ENCODE assay signal across 28 cellular contexts in the genomic region with DNA sequence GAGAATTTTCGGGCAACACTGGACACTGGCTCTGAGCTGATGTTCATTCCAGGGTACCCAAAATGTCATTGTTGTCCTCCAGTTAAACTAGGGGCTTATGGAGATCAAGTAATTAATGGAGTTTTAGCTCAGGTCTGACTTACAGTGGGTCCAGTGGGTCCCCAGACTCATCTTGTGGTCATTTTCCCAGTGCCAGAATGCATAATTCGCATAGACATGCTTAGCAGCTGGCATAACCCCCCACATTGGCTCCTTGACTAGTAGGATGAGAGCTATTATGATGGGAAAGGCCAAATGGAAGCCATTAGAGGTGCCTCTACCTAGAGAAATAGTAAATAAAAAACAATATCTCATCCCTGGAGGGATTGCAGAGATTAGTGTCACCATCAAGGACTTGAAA.
"Had no signal": no experiment of that assay in that cellular context is flagged by ENCODE, and none has a peak within 500 bp of the region (broad histone marks: within the 10 kb centered on the region; RNA-seq: fewer than 3 reads in every experiment).

No MANE protein-coding gene starts in this region.

- H3K4me3 Mint-ChIP-seq: stimulated activated effector memory CD8-positive, alpha-beta T cell treated with anti-CD3 and anti-CD28 coated beads, Interleukin-12 subunit alpha, Interleukin-12 subunit beta, amount 100 ng/mL, for 72 hours; stimulated activated memory B cell treated with anti-CD40 and anti-IgM and Interleukin-4, amounts not matched to agents 10 μg/mL and 1 μg/mL and 100 μg/mL, for 72 hours; stimulated activated naive B cell treated with anti-CD40 and anti-IgM and Interleukin-4, amounts not matched to agents 10 μg/mL and 1 μg/mL and 100 μg/mL, for 72 hours; stimulated activated naive CD8-positive, alpha-beta T cell treated with anti-CD3 and anti-CD28 coated beads, Interleukin-15, amount 100 ng/mL, for 72 hours; stimulated activated naive CD8-positive, alpha-beta T cell treated with anti-CD3 and anti-CD28 coated beads, Interleukin-15, Interleukin-2, amounts not matched to agents 100 ng/mL and 50 ng/mL, for 24 hours; type B pancreatic cell had no signal

- H3K27me3 Mint-ChIP-seq: stimulated activated memory B cell treated with anti-CD40 and anti-IgM and Interleukin-4, amounts not matched to agents 10 μg/mL and 1 μg/mL and 100 μg/mL, for 72 hours; stimulated activated naive B cell treated with anti-CD40 and anti-IgM and Interleukin-4, amounts not matched to agents 10 μg/mL and 1 μg/mL and 100 μg/mL, for 72 hours; stimulated activated naive CD8-positive, alpha-beta T cell treated with anti-CD3 and anti-CD28 coated beads, Interleukin-15, amount 100 ng/mL, for 72 hours; stimulated activated naive CD8-positive, alpha-beta T cell treated with anti-CD3 and anti-CD28 coated beads, Interleukin-15, Interleukin-2, amounts not matched to agents 100 ng/mL and 50 ng/mL, for 24 hours; type B pancreatic cell had no signal

- H3K9me3 Mint-ChIP-seq: stimulated activated effector memory CD8-positive, alpha-beta T cell treated with anti-CD3 and anti-CD28 coated beads, Interleukin-12 subunit alpha, Interleukin-12 subunit beta, amount 100 ng/mL, for 72 hours; stimulated activated memory B cell treated with anti-CD40 and anti-IgM and Interleukin-4, amounts not matched to agents 10 μg/mL and 1 μg/mL and 100 μg/mL, for 72 hours; stimulated activated naive CD8-positive, alpha-beta T cell treated with anti-CD3 and anti-CD28 coated beads, Interleukin-15, Interleukin-2, amounts not matched to agents 100 ng/mL and 50 ng/mL, for 24 hours had no signal

- H3K27me3 ChIP-seq: stomach, suprapubic skin, testis, thyroid gland, tibial artery, tibial nerve, transverse colon, upper lobe of left lung, upper lobe of right lung, uterus, vagina had no signal

- H3K27ac ChIP-seq: stomach, suprapubic skin, testis, thoracic aorta, thyroid gland, tibial artery, tibial nerve, transverse colon, upper lobe of left lung, upper lobe of right lung, uterus, vagina had no signal

- H3K36me3 ChIP-seq: stomach, suprapubic skin, thoracic aorta, thyroid gland, tibial artery, tibial nerve, transverse colon, upper lobe of left lung, upper lobe of right lung, uterus, vagina had no signal

- H3K36me3 Mint-ChIP-seq: stimulated activated effector memory CD8-positive, alpha-beta T cell treated with anti-CD3 and anti-CD28 coated beads, Interleukin-12 subunit alpha, Interleukin-12 subunit beta, amount 100 ng/mL, for 72 hours; stimulated activated memory B cell treated with anti-CD40 and anti-IgM and Interleukin-4, amounts not matched to agents 10 μg/mL and 1 μg/mL and 100 μg/mL, for 72 hours; stimulated activated naive B cell treated with anti-CD40 and anti-IgM and Interleukin-4, amounts not matched to agents 10 μg/mL and 1 μg/mL and 100 μg/mL, for 72 hours had no signal

- DNase-seq: stimulated activated CD4-positive, alpha-beta T cell treated with anti-CD3 and anti-CD28 coated beads, Interleukin-2, amount 100 ng/mL, for 48 hours; stimulated activated CD4-positive, alpha-beta T cell treated with anti-CD3 and anti-CD28 coated beads, Interleukin-4, amount 100 ng/mL, for 1 hour; stimulated activated CD4-positive, alpha-beta T cell treated with anti-CD3 and anti-CD28 coated beads, Interleukin-4, amount 100 ng/mL, for 24 hours; stimulated activated CD4-positive, alpha-beta T cell treated with anti-CD3 and anti-CD28 coated beads, Interleukin-4, amount 100 ng/mL, for 4 hours; stimulated activated CD8-positive, alpha-beta memory T cell treated with anti-CD3 and anti-CD28 coated beads, Interleukin-4, amount 100 ng/mL, for 48 hours; stimulated activated naive B cell treated with anti-CD40 and anti-IgM and Interleukin-4, amounts not matched to agents 10 μg/mL and 1 μg/mL and 100 μg/mL, for 72 hours; stimulated activated naive CD4-positive, alpha-beta T cell; stimulated activated naive CD4-positive, alpha-beta T cell treated with Interleukin-2 at 50 U/mL for 16 hours; stimulated activated naive CD8-positive, alpha-beta T cell treated with anti-CD3 and anti-CD28 coated beads, Interleukin-15, amount 100 ng/mL, for 72 hours; stimulated activated naive CD8-positive, alpha-beta T cell treated with anti-CD3 and anti-CD28 coated beads, Interleukin-15, Interleukin-2, amounts not matched to agents 100 U/mL and 50 U/mL, for 24 hours; stomach; substantia nigra; testis; thyroid gland; tibial artery; transverse colon; trophoblast cell; upper lobe of left lung; upper lobe of right lung; uterus had no signal

- H3K4me1 ChIP-seq: stomach, suprapubic skin, testis, thyroid gland, tibial artery, tibial nerve, transverse colon, upper lobe of left lung, upper lobe of right lung, uterus, vagina had no signal

- H3K4me1 Mint-ChIP-seq: stimulated activated effector memory CD8-positive, alpha-beta T cell treated with anti-CD3 and anti-CD28 coated beads, Interleukin-12 subunit alpha, Interleukin-12 subunit beta, amount 100 ng/mL, for 72 hours; stimulated activated memory B cell treated with anti-CD40 and anti-IgM and Interleukin-4, amounts not matched to agents 10 μg/mL and 1 μg/mL and 100 μg/mL, for 72 hours; stimulated activated naive B cell treated with anti-CD40 and anti-IgM and Interleukin-4, amounts not matched to agents 10 μg/mL and 1 μg/mL and 100 μg/mL, for 72 hours; stimulated activated naive CD8-positive, alpha-beta T cell treated with anti-CD3 and anti-CD28 coated beads, Interleukin-15, amount 100 ng/mL, for 72 hours had no signal

- H3K27ac Mint-ChIP-seq: stimulated activated effector memory CD8-positive, alpha-beta T cell treated with anti-CD3 and anti-CD28 coated beads, Interleukin-12 subunit alpha, Interleukin-12 subunit beta, amount 100 ng/mL, for 72 hours; stimulated activated memory B cell treated with anti-CD40 and anti-IgM and Interleukin-4, amounts not matched to agents 10 μg/mL and 1 μg/mL and 100 μg/mL, for 72 hours; stimulated activated naive B cell treated with anti-CD40 and anti-IgM and Interleukin-4, amounts not matched to agents 10 μg/mL and 1 μg/mL and 100 μg/mL, for 72 hours; stimulated activated naive CD8-positive, alpha-beta T cell treated with anti-CD3 and anti-CD28 coated beads, Interleukin-15, amount 100 ng/mL, for 72 hours; stimulated activated naive CD8-positive, alpha-beta T cell treated with anti-CD3 and anti-CD28 coated beads, Interleukin-15, Interleukin-2, amounts not matched to agents 100 ng/mL and 50 ng/mL, for 24 hours; type B pancreatic cell had no signal

- H3K9me3 ChIP-seq: stomach, suprapubic skin, testis, thoracic aorta, thyroid gland, tibial artery, tibial nerve, upper lobe of left lung, upper lobe of right lung, uterus, vagina had no signal

- H3K4me3 ChIP-seq: stomach, suprapubic skin, testis, thoracic aorta, thyroid gland, tibial artery, tibial nerve, transverse colon, upper lobe of left lung, upper lobe of right lung, uterus, vagina had no signal
